Comparison of ENCODE assay signal across 8 cellular contexts in the genomic region with DNA sequence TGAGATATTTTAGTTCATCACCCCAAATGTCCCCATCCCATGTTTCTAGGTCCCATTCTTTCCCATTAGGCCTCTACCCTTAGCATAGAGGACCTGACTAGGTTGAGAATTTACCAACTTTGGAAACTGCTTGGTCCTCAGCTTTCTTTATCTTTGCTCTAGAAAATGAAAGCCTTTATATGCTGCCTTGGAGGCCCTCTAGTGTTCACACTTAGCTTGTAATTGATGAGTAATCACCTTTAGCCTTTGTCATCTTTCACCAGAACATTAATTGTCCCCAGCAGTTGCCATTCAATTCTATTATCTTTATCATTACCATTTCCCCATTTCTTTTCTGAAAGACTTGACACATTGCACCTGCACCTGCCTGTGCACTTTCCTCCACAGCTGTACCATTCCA.
DNase-seq lines count a peak whose midpoint lies in the region; ATAC-seq and TF ChIP-seq lines count a peak whose summit lies in the region.

No MANE protein-coding gene starts in this region.

- H3K4me2 ChIP-seq in mesendoderm (ENCODE audit: low read length) = no peak overlapping the region

- no peak overlapping the region for H3K18ac ChIP-seq in mesendoderm (ENCODE audit: low read length)

- H3K36me3 ChIP-seq in mesendoderm (ENCODE audit: control insufficient read depth, insufficient read depth, low read length) = no peaks in the 10 kb centered on the region

- no peaks in the 10 kb centered on the region for H3K4me1 ChIP-seq in mesendoderm (ENCODE audit: control insufficient read depth, low read depth, low read length)

- H3K4me3 ChIP-seq in astrocyte of the spinal cord (ENCODE audit: low read depth, low read length) (no peak overlapping the region), mesendoderm (ENCODE audit: low read length) (no peak overlapping the region)

- H2AK5ac ChIP-seq in mesendoderm (ENCODE audit: low read length) = no peak overlapping the region

- no peaks in the 10 kb centered on the region for H3K79me2 ChIP-seq in mesendoderm (ENCODE audit: control insufficient read depth, insufficient read depth, low read length)

- H4K8ac ChIP-seq in mesendoderm (ENCODE audit: low read depth, low read length) = no peak overlapping the region

- H2BK15ac ChIP-seq in mesendoderm (replicated peaks; ENCODE audit: low read depth) = no peak overlapping the region

- DNase-seq in GM13977 (ENCODE audit: low spot score) (no peak), astrocyte of the spinal cord (ENCODE audit: low read depth, low spot score) (peak; percentile 12), mesendoderm (peak; percentile 59), NCI-H345 (lab: John Stamatoyannopoulos, UW) (no peak)
- DNase-seq in NK-92 treated with Interleukin-12 subunit alpha and Interleukin-12 subunit beta, amount 100 ng/mL, for 24 hours (lab: John Stamatoyannopoulos, UW) = no peak

- no peak overlapping the region for H3K56ac ChIP-seq in mesendoderm (ENCODE audit: low read length)

- H3K79me1 ChIP-seq in mesendoderm (ENCODE audit: low read length) = no peaks in the 10 kb centered on the region

- no peak overlapping the region for H3K9ac ChIP-seq in mesendoderm (ENCODE audit: low read length)

- ATAC-seq in HG03432 (IDR thresholded peaks at IDR 0.05; ENCODE audit: unreplicated experiment) (peak; percentile 78), HG02884 (IDR thresholded peaks at IDR 0.05; ENCODE audit: unreplicated experiment) (no peak), HG03108 (IDR thresholded peaks at IDR 0.05; ENCODE audit: unreplicated experiment) (no peak)

- in situ Hi-C loops in GM13977 (cut with MboI; ENCODE audit: low pct_unique_long_range_greater_than_20kb, low sequenced_read_pairs, unreplicated experiment) = no loop called here
- in situ Hi-C loops in astrocyte of the spinal cord (cut with HindIII; ENCODE audit: low sequenced_read_pairs) = no loop called here

- no peaks in the 10 kb centered on the region for H3K27me3 ChIP-seq in mesendoderm (ENCODE audit: insufficient read depth, low read length, poor library complexity)

- H3K4ac ChIP-seq in mesendoderm (ENCODE audit: low read depth, low read length) = no peak overlapping the region

- H2BK5ac ChIP-seq in mesendoderm (ENCODE audit: low read length) = no peak overlapping the region

- no peak overlapping the region for H3K27ac ChIP-seq in mesendoderm (ENCODE audit: low read depth, low read length)

- TF ChIP-seq CTCF in GM13977 (IDR thresholded peaks at IDR 0.05; ENCODE audit: extremely low read depth, insufficient read depth, missing control alignments) (peak; percentile 27), astrocyte of the spinal cord (IDR thresholded peaks at IDR 0.05; ENCODE audit: low read depth, low read length) (peak; percentile 45)

- no peak overlapping the region for H4K5ac ChIP-seq in mesendoderm (ENCODE audit: low read length)

- H3K23ac ChIP-seq in mesendoderm (ENCODE audit: low read length) = no peak overlapping the region

- H2BK120ac ChIP-seq in mesendoderm (ENCODE audit: low read depth, low read length) = no peak overlapping the region

Comparison
In these comparisons a context has a peak if more than half of its experiments do, and no peak if none do; other contexts are left out.
1. DNase-seq: peak in astrocyte of the spinal cord (single experiment) and mesendoderm (single experiment); none in GM13977 (single experiment), NCI-H345 (single experiment) and NK-92 treated with Interleukin-12 subunit alpha and Interleukin-12 subunit beta, amount 100 ng/mL, for 24 hours (single experiment).